Comparison of ENCODE assay signal across 8 cellular contexts in genomic region chr12:113030875-113031525, GRCh38. TPM values are rescaled to one million over a fixed set of nuclear protein-coding genes. Genes with fewer than 3 reads are reported as not detected.
DNase-seq lines count a peak whose midpoint lies in the region; ATAC-seq, FAIRE-seq and TF ChIP-seq lines count a peak whose summit lies in the region.

No MANE protein-coding gene starts in this region.

- whole genome bisulfite sequencing in K562 (ENCODE audit: insufficient coverage, low coverage, missing lambda C conversion rate): 0% methylated on average over 8 of the region's 9 CpGs
- WGBS in iPS DF 6.9 (ENCODE audit: insufficient coverage, insufficient read length): no CpG with 5 or more reads among the region's 9 CpGs

- no peaks in the 10 kb centered on the region for H3K27me3 Mint-ChIP-seq in stimulated activated memory B cell treated with anti-CD40 and anti-IgM and Interleukin-4, amounts not matched to agents 10 μg/mL and 1 μg/mL and 100 μg/mL, for 72 hours

- peak; percentile 48 to 62 (median 58); a peak in 5 of 6 replicates for TF ChIP-seq CTCF in K562 (IDR thresholded peaks at IDR 0.05 in 2 of 3, conservative IDR thresholded peaks at IDR 0.05 in 1 of 3; ENCODE audit: insufficient read depth in 2 of 3, low read depth in 1 of 3, low read length in 3 of 3)

- no TSS peak for BruUV-seq in K562 (replicated peaks; lab: Mats Ljungman, UMichigan)

- H3K9me1 ChIP-seq in K562 (ENCODE audit: control insufficient read depth, insufficient read depth, low read length): no peaks in the 10 kb centered on the region

- in situ Hi-C loops in K562 (cut with MboI): no loop called here

- H3K36me3 Mint-ChIP-seq in stimulated activated memory B cell treated with anti-CD40 and anti-IgM and Interleukin-4, amounts not matched to agents 10 μg/mL and 1 μg/mL and 100 μg/mL, for 72 hours: no peaks in the 10 kb centered on the region

- H3K4me1 ChIP-seq in K562 (replicated peaks in 1 of 2; ENCODE audit: control insufficient read depth in 2 of 2, insufficient read depth in 2 of 2, low read length in 2 of 2): no peaks in the 10 kb centered on the region
- no peaks in the 10 kb centered on the region for H3K4me1 ChIP-seq in iPS DF 6.9 (ENCODE audit: control insufficient read depth, insufficient read depth, low read length)

- H3K27ac Mint-ChIP-seq in stimulated activated memory B cell treated with anti-CD40 and anti-IgM and Interleukin-4, amounts not matched to agents 10 μg/mL and 1 μg/mL and 100 μg/mL, for 72 hours: no peak overlapping the region

- H3K4me3 ChIP-seq in K562 (no peak overlapping the region), iPS DF 6.9 (ENCODE audit: low read length) (no peak overlapping the region)

- H3K36me3 ChIP-seq in K562 (ENCODE audit: control insufficient read depth, insufficient read depth, low read length): no peaks in the 10 kb centered on the region
- H3K36me3 ChIP-seq in iPS DF 6.9 (ENCODE audit: control insufficient read depth, insufficient read depth, low read length): no peaks in the 10 kb centered on the region

- intact Hi-C loops in K562 (cut with micrococcal nuclease): loop anchor here (2.0 kb wide), 1 partner anchor 38 kb away; no protein-coding TSS in a partner anchor

- POLR2A ChIA-PET in K562 (lab: Yijun Ruan, JAX): no interaction called here

- TF ChIP-seq POLR2A in K562 (conservative IDR thresholded peaks at IDR 0.05): no peak

- no peaks in the 10 kb centered on the region for H3K27me3 ChIP-seq in K562 (ENCODE audit: control insufficient read depth in 2 of 2, insufficient read depth in 2 of 2, low read length in 2 of 2)
- no peaks in the 10 kb centered on the region for H3K27me3 ChIP-seq in iPS DF 6.9 (ENCODE audit: control insufficient read depth, insufficient read depth, low read length)

- peak; percentile 77 for DNase-seq in AG20443 (ENCODE audit: low spot score)
- peak; percentile 78 for DNase-seq in H4 (ENCODE audit: low spot score)
- peak; percentile 70 for DNase-seq in NCI-H446 treated with DMSO at 0.1 percent for 48 hours (lab: John Stamatoyannopoulos, UW)
- DNase-seq in K562 (ENCODE audit: extremely low read depth in 1 of 4, low spot score in 3 of 4): peak; percentile 22 to 42 (median 36)
- peak; percentile 66 for DNase-seq in iPS DF 6.9 (ENCODE audit: low read depth, low spot score)
- no peak for DNase-seq in NOMO-1 treated with dmso at 0.1 percent for 144 hours (lab: John Stamatoyannopoulos, UW; ENCODE audit: unreplicated experiment)

- peak; percentile 23 to 59; a peak in 2 of 4 replicates for TF ChIP-seq RAD21 in K562 (CRISPR knock-in tag; conservative IDR thresholded peaks at IDR 0.05 in 1 of 2, IDR thresholded peaks at IDR 0.05 in 1 of 2)

- H2AFZ ChIP-seq in K562 (ENCODE audit: low read depth, low read length): no peak overlapping the region

- H3K9me3 ChIP-seq in K562 (replicated peaks; ENCODE audit: control insufficient read depth, insufficient read depth, low read depth, low read length) (no peaks in the 10 kb centered on the region), iPS DF 6.9 (ENCODE audit: control insufficient read depth, insufficient read depth, low read length) (no peaks in the 10 kb centered on the region)

- no peak for TF ChIP-seq EP300 in K562 (IDR thresholded peaks at IDR 0.05; ENCODE audit: low read length)

- peak; percentile 77 for ATAC-seq in K562
- ATAC-seq in stimulated activated memory B cell treated with anti-CD40 and anti-IgM and Interleukin-4, amounts not matched to agents 10 μg/mL and 1 μg/mL and 100 μg/mL, for 72 hours: peak; percentile 58
- ATAC-seq in GM19023 (IDR thresholded peaks at IDR 0.05; ENCODE audit: unreplicated experiment): no peak

- no peaks in the 10 kb centered on the region for H4K20me1 ChIP-seq in K562 (replicated peaks; ENCODE audit: control insufficient read depth, insufficient read depth, low read length)

- H3K79me2 ChIP-seq in K562 (ENCODE audit: control insufficient read depth, insufficient read depth, low read length): no peaks in the 10 kb centered on the region

- peaks cover 13% of the 10 kb centered on the region for H3K4me1 Mint-ChIP-seq in stimulated activated memory B cell treated with anti-CD40 and anti-IgM and Interleukin-4, amounts not matched to agents 10 μg/mL and 1 μg/mL and 100 μg/mL, for 72 hours

- H3K9ac ChIP-seq in K562 (ENCODE audit: insufficient read depth in 1 of 2, low read depth in 2 of 2, low read length in 2 of 2): no peak overlapping the region

- CTCF ChIA-PET in K562 (lab: Yijun Ruan, JAX; ENCODE audit: low intra/inter-chr PET ratio): interaction anchor here (0.5 to 1.4 kb wide), 3 partner anchors 25 to 919 kb away, joined by 3 to 8 read pairs (median 3); no protein-coding TSS in a partner anchor

- H3K4me3 Mint-ChIP-seq in stimulated activated memory B cell treated with anti-CD40 and anti-IgM and Interleukin-4, amounts not matched to agents 10 μg/mL and 1 μg/mL and 100 μg/mL, for 72 hours: no peak overlapping the region

- H3K9me3 Mint-ChIP-seq in stimulated activated memory B cell treated with anti-CD40 and anti-IgM and Interleukin-4, amounts not matched to agents 10 μg/mL and 1 μg/mL and 100 μg/mL, for 72 hours: no peaks in the 10 kb centered on the region

- no peak overlapping the region for H3K4me2 ChIP-seq in K562 (ENCODE audit: insufficient read depth, low read length)

- H3K27ac ChIP-seq in K562 (ENCODE audit: extremely low read depth, low read depth, low read length) (no peak overlapping the region), iPS DF 6.9 (ENCODE audit: low read length) (no peak overlapping the region)

- FAIRE-seq in K562 (lab: Jason Lieb, UNC): peak; percentile 56

TF ChIP-seq in K562, 482 proteins besides CTCF, POLR2A, EP300 and RAD21 (continues in another document):
- peak; percentile 54 for TF ChIP-seq ZNF384 (IDR thresholded peaks at IDR 0.05; ENCODE audit: low read depth, low read length)
- TF ChIP-seq CTBP1 (IDR thresholded peaks at IDR 0.05; ENCODE audit: borderline replicate concordance): peak; percentile 38; the same call in 1 of the 2 replicates
- TF ChIP-seq ZNF347 (CRISPR knock-in tag; IDR thresholded peaks at IDR 0.05; ENCODE audit: low read depth): no peak

RNA-seq across cellular contexts. Expression of gene DTX1, which starts 25.5 kb away (rescaled TPM):
- 1.3 and 2.8 TPM in 2 replicates for total RNA-seq in H4 (2014; rRNA removed; shearing (Covaris generic))
- total RNA-seq in K562 (2011; cell fraction: chromatin; rRNA removed; ENCODE audit: low replicate concordance): not detected in 2 replicates
- not detected in 2 replicates for total RNA-seq in K562 (2011; cell fraction: nucleolus; rRNA removed)
- not detected in 2 replicates for total RNA-seq in K562 (2011; cell fraction: nucleoplasm; rRNA removed)
- not detected in 2 replicates for total RNA-seq in K562 (2014; rRNA removed)
- total RNA-seq in K562 (2014; rRNA removed; fragmentation: Illumina TruSeq; extraction: Trizol): not detected in 2 replicates
- not detected in 2 replicates for total RNA-seq in K562 (2015; rRNA removed; fragmentation: Illumina TruSeq; extraction: Trizol)
- total RNA-seq in K562 (2021): not detected in 2 replicates
- polyA plus RNA-seq in K562 (2011; rRNA removed): not detected in 2 replicates
- polyA plus RNA-seq in K562 (2011; cell fraction: cytosol; rRNA removed): not detected in 2 replicates
- polyA plus RNA-seq in K562 (2011; cell fraction: nucleus; rRNA removed): not detected in 2 replicates
- not detected in 2 replicates for polyA plus RNA-seq in K562 (2012)
- polyA plus RNA-seq in K562 (2014; fragmentation: Illumina TruSeq; extraction: Trizol): not detected in 2 replicates
- polyA plus RNA-seq in K562 (2014; fragmentation: Nextera tagmentation; extraction: Ambion mirVana): not detected
- not detected in 2 replicates for polyA plus RNA-seq in K562 (2014; rRNA removed)
- polyA minus RNA-seq in K562 (2011; rRNA and poly(A)+ RNA removed): not detected in 2 replicates
- not detected in 2 replicates for polyA minus RNA-seq in K562 (2011; cell fraction: cytosol; rRNA and poly(A)+ RNA removed)
- polyA minus RNA-seq in K562 (2011; cell fraction: nucleus; rRNA and poly(A)+ RNA removed): not detected in 2 replicates

RNA-seq across cellular contexts. Expression of gene OAS2, which starts 52.7 kb away (rescaled TPM):
- total RNA-seq in H4 (2014; rRNA removed; shearing (Covaris generic)): 40.3 and 49.7 TPM in 2 replicates
- total RNA-seq in K562 (2011; cell fraction: chromatin; rRNA removed; ENCODE audit: low replicate concordance): not detected in 2 replicates
- total RNA-seq in K562 (2011; cell fraction: nucleolus; rRNA removed): not detected in 2 replicates
- total RNA-seq in K562 (2011; cell fraction: nucleoplasm; rRNA removed): not detected in 2 replicates
- not detected in 2 replicates for total RNA-seq in K562 (2014; rRNA removed)
- total RNA-seq in K562 (2014; rRNA removed; fragmentation: Illumina TruSeq; extraction: Trizol): not detected in 2 replicates
- total RNA-seq in K562 (2015; rRNA removed; fragmentation: Illumina TruSeq; extraction: Trizol): not detected in 2 replicates
- 0.13 and 0.22 TPM in 2 replicates for total RNA-seq in K562 (2021)
- polyA plus RNA-seq in K562 (2011; rRNA removed): not detected in 2 replicates
- polyA plus RNA-seq in K562 (2011; cell fraction: cytosol; rRNA removed): not detected in 2 replicates
- polyA plus RNA-seq in K562 (2011; cell fraction: nucleus; rRNA removed): not detected in 2 replicates
- 0.03 TPM in 1 of 2 replicates, not detected in the other for polyA plus RNA-seq in K562 (2012)
- polyA plus RNA-seq in K562 (2014; fragmentation: Illumina TruSeq; extraction: Trizol): 0.14 TPM in 1 of 2 replicates, not detected in the other
- polyA plus RNA-seq in K562 (2014; fragmentation: Nextera tagmentation; extraction: Ambion mirVana): not detected
- 0.85 TPM in 1 of 2 replicates, not detected in the other for polyA plus RNA-seq in K562 (2014; rRNA removed)
- not detected in 2 replicates for polyA minus RNA-seq in K562 (2011; rRNA and poly(A)+ RNA removed)
- not detected in 2 replicates for polyA minus RNA-seq in K562 (2011; cell fraction: cytosol; rRNA and poly(A)+ RNA removed)
- polyA minus RNA-seq in K562 (2011; cell fraction: nucleus; rRNA and poly(A)+ RNA removed): not detected in 2 replicates

Comparison
In these comparisons a context has a peak if more than half of its experiments do, and no peak if none do; other contexts are left out.
1. RNA of gene OAS2, which starts 52.7 kb away (total RNA-seq): 40.3 to 49.7 TPM in H4; 0.13 to 0.22 TPM in K562; every median in the first group is over 10 times any median in the second.